30 cellular contexts compared by ENCODE assay signal in genomic region chr12:13628067-13628466, GRCh38.
"Had no signal": no experiment of that assay in that cellular context is flagged by ENCODE, and none has a peak within 500 bp of the region (broad histone marks: within the 10 kb centered on the region; RNA-seq: fewer than 3 reads in every experiment).

No MANE protein-coding gene starts in this region.

- H3K36me3 ChIP-seq: Peyer's patch, SJSA1 had no signal

- H3K9me3 ChIP-seq: Peyer's patch, SJSA1, SK-N-SH had no signal

- H3K4me1 ChIP-seq: Peyer's patch, SJSA1 had no signal

- H3K36me3 Mint-ChIP-seq: activated CD4-positive, alpha-beta memory T cell treated with anti-CD3 and anti-CD28 coated beads for 36 hours; activated naive CD4-positive, alpha-beta T cell treated with anti-CD3 and anti-CD28 coated beads, Interleukin-2, amount 10 ng/mL, durations not matched to agents 7 days and 5 days; activated naive CD8-positive, alpha-beta T cell; brain had no signal

- H3K27ac ChIP-seq: Peyer's patch, SJSA1 had no signal

- H3K27me3 Mint-ChIP-seq: activated CD4-positive, alpha-beta memory T cell treated with anti-CD3 and anti-CD28 coated beads for 36 hours had no signal

- DNase-seq: activated B cell treated with CpG ODN at 0.5 μM for 24 hours; activated CD4-positive, alpha-beta memory T cell treated with anti-CD3 and anti-CD28 coated beads for 36 hours; activated CD4-positive, alpha-beta T cell treated with anti-CD3 and anti-CD28 coated beads for 4 hours; activated CD4-positive, alpha-beta T cell treated with anti-CD3 and anti-CD28 coated beads, Interleukin-2, amount 50 U/mL, for 1 hour; activated CD4-positive, CD25-positive, alpha-beta regulatory T cell treated with anti-CD3 and anti-CD28 coated beads, Interleukin-2, amount 50 U/mL, for 72 hours; activated CD8-positive, alpha-beta memory T cell treated with anti-CD3 and anti-CD28 coated beads, Interleukin-2, amount 50 U/mL, for 4 hours; activated effector memory CD4-positive, alpha-beta T cell treated with Interleukin-2 at 50 U/mL for 16 hours; activated naive CD4-positive, alpha-beta T cell treated with anti-CD3 and anti-CD28 coated beads, Interleukin-2, amount 10 ng/mL, durations not matched to agents 7 days and 5 days; activated naive CD8-positive, alpha-beta T cell treated with anti-CD3 and anti-CD28 coated beads, Interleukin-2, amount 50 U/mL, for 24 hours; activated T-cell treated with anti-CD3 and anti-CD28 coated beads for 4 hours; activated T-cell treated with anti-CD3 and anti-CD28 coated beads, Interleukin-2, amount 50 U/mL, for 4 hours; cerebellar nuclear complex; NCI-H1092 treated with DMSO at 0.1 percent for 48 hours; NCI-H1417; NCI-H187; NCI-H2081 treated with DMSO at 0.1 percent for 48 hours; NCI-H226; NCI-H446 treated with DMSO at 0.1 percent for 48 hours; NCI-H524; PC-3; Peyer's patch; RPMI8226; SHP77 treated with DMSO at 0.1 percent for 48 hours; SK-N-SH had no signal

- H3K27ac Mint-ChIP-seq: activated B cell treated with CpG ODN at 0.5 μM for 24 hours; activated CD4-positive, alpha-beta memory T cell treated with anti-CD3 and anti-CD28 coated beads for 36 hours; activated naive CD4-positive, alpha-beta T cell treated with anti-CD3 and anti-CD28 coated beads, Interleukin-2, amount 10 ng/mL, durations not matched to agents 7 days and 5 days; activated naive CD8-positive, alpha-beta T cell; activated naive CD8-positive, alpha-beta T cell treated with anti-CD3 and anti-CD28 coated beads, Interleukin-2, amount 50 U/mL, for 24 hours; brain; T-helper 1 cell treated with Interleukin-12 subunit alpha and Interleukin-12 subunit beta and Interleukin-4 antibody, amounts not matched to agents 30 μg/mL and 1 μg/mL, for 36 hours; T-helper 2 cell treated with Interferon-gamma antibody and Interleukin-4, amounts not matched to agents 5 μg/mL and 100 μg/mL, for 36 hours had no signal

- H3K4me1 Mint-ChIP-seq: activated B cell treated with CpG ODN at 0.5 μM for 24 hours; activated naive CD4-positive, alpha-beta T cell treated with anti-CD3 and anti-CD28 coated beads, Interleukin-2, amount 10 ng/mL, durations not matched to agents 7 days and 5 days; activated naive CD8-positive, alpha-beta T cell treated with anti-CD3 and anti-CD28 coated beads, Interleukin-2, amount 50 U/mL, for 24 hours had no signal

- H3K27me3 ChIP-seq: Peyer's patch had no signal

- FAIRE-seq: bronchial epithelial cell had no signal

- H3K4me2 ChIP-seq: SK-N-SH had no signal

- H3K9ac ChIP-seq: SK-N-SH had no signal

- H3K4me3 Mint-ChIP-seq: activated B cell treated with CpG ODN at 0.5 μM for 24 hours; activated CD4-positive, alpha-beta memory T cell treated with anti-CD3 and anti-CD28 coated beads for 36 hours; activated naive CD4-positive, alpha-beta T cell treated with anti-CD3 and anti-CD28 coated beads, Interleukin-2, amount 10 ng/mL, durations not matched to agents 7 days and 5 days; activated naive CD8-positive, alpha-beta T cell; activated naive CD8-positive, alpha-beta T cell treated with anti-CD3 and anti-CD28 coated beads, Interleukin-2, amount 50 U/mL, for 24 hours; activated T-cell treated with anti-CD3 and anti-CD28 coated beads, Interleukin-2, amount 50 U/mL, for 4 hours; brain; T-helper 1 cell treated with Interleukin-12 subunit alpha and Interleukin-12 subunit beta and Interleukin-4 antibody, amounts not matched to agents 30 μg/mL and 1 μg/mL, for 36 hours; T-helper 2 cell treated with Interferon-gamma antibody and Interleukin-4, amounts not matched to agents 5 μg/mL and 100 μg/mL, for 36 hours had no signal

- H3K9me2 ChIP-seq: SK-N-SH had no signal

- H3K9me3 Mint-ChIP-seq: activated B cell treated with CpG ODN at 0.5 μM for 24 hours; activated CD4-positive, alpha-beta memory T cell treated with anti-CD3 and anti-CD28 coated beads for 36 hours; activated naive CD4-positive, alpha-beta T cell treated with anti-CD3 and anti-CD28 coated beads, Interleukin-2, amount 10 ng/mL, durations not matched to agents 7 days and 5 days; activated naive CD8-positive, alpha-beta T cell treated with anti-CD3 and anti-CD28 coated beads, Interleukin-2, amount 50 U/mL, for 24 hours; activated T-cell treated with anti-CD3 and anti-CD28 coated beads, Interleukin-2, amount 50 U/mL, for 4 hours; T-helper 1 cell treated with Interleukin-12 subunit alpha and Interleukin-12 subunit beta and Interleukin-4 antibody, amounts not matched to agents 30 μg/mL and 1 μg/mL, for 36 hours; T-helper 2 cell treated with Interferon-gamma antibody and Interleukin-4, amounts not matched to agents 5 μg/mL and 100 μg/mL, for 36 hours had no signal

- H3K4me3 ChIP-seq: Peyer's patch, SJSA1 had no signal

- ATAC-seq: activated naive CD8-positive, alpha-beta T cell treated with anti-CD3 and anti-CD28 coated beads, Interleukin-2, amount 50 U/mL, for 24 hours; activated T-cell treated with anti-CD3 and anti-CD28 coated beads, Interleukin-2, amount 50 U/mL, for 4 hours; PC-3 had no signal
